1 cellular context compared by ENCODE assay signal in the genomic region with DNA sequence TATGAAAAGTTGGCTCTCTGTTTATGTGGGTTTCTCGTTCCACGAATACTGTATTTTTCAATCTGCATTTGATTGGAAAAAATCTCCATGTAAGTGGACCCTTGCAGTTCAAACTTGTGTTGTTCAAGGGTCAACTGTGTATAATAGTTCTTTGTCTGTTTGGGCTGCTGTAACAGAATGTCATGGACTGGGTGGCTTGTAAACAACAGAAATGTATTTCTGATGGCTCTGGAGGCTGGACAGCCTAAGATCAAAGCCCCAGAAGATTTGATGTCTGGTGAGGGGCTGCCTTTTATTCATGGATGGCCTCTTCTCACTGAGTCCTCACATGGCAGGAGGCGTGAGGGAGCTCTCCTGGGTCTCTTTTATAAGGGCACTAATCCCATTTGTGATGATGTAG.
A peak's percentile ranks its signal among the peaks of the same experiment; 100 is the strongest.
TF ChIP-seq lines count a peak whose summit lies in the region.

No MANE protein-coding gene starts in this region.

TF ChIP-seq in HepG2, 621 proteins besides CTCF, POLR2A, EP300 and RAD21 (continued from another document and continues in another):
- TF ChIP-seq, protein P1, sequence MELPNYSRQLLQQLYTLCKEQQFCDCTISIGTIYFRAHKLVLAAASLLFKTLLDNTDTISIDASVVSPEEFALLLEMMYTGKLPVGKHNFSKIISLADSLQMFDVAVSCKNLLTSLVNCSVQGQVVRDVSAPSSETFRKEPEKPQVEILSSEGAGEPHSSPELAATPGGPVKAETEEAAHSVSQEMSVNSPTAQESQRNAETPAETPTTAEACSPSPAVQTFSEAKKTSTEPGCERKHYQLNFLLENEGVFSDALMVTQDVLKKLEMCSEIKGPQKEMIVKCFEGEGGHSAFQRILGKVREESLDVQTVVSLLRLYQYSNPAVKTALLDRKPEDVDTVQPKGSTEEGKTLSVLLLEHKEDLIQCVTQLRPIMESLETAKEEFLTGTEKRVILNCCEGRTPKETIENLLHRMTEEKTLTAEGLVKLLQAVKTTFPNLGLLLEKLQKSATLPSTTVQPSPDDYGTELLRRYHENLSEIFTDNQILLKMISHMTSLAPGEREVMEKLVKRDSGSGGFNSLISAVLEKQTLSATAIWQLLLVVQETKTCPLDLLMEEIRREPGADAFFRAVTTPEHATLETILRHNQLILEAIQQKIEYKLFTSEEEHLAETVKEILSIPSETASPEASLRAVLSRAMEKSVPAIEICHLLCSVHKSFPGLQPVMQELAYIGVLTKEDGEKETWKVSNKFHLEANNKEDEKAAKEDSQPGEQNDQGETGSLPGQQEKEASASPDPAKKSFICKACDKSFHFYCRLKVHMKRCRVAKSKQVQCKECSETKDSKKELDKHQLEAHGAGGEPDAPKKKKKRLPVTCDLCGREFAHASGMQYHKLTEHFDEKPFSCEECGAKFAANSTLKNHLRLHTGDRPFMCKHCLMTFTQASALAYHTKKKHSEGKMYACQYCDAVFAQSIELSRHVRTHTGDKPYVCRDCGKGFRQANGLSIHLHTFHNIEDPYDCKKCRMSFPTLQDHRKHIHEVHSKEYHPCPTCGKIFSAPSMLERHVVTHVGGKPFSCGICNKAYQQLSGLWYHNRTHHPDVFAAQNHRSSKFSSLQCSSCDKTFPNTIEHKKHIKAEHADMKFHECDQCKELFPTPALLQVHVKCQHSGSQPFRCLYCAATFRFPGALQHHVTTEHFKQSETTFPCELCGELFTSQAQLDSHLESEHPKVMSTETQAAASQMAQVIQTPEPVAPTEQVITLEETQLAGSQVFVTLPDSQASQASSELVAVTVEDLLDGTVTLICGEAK (IDR thresholded peaks at IDR 0.05), result no peak
- TF ChIP-seq, protein P1 (CRISPR knock-in tag; IDR thresholded peaks at IDR 0.05), result no peak
- TF ChIP-seq TBL1XR1 (IDR thresholded peaks at IDR 0.05; ENCODE audit: borderline replicate concordance, low read length, partially characterized antibody), result peak; percentile 23
- TF ChIP-seq, protein P2, sequence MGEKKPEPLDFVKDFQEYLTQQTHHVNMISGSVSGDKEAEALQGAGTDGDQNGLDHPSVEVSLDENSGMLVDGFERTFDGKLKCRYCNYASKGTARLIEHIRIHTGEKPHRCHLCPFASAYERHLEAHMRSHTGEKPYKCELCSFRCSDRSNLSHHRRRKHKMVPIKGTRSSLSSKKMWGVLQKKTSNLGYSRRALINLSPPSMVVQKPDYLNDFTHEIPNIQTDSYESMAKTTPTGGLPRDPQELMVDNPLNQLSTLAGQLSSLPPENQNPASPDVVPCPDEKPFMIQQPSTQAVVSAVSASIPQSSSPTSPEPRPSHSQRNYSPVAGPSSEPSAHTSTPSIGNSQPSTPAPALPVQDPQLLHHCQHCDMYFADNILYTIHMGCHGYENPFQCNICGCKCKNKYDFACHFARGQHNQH (CRISPR knock-in tag; IDR thresholded peaks at IDR 0.05), result 0 out of 2 replicates have a peak, but pooled peaks have one; percentile 23
- TF ChIP-seq AGO2 (optimal IDR thresholded peaks at IDR 0.05; ENCODE audit: low read depth, low read length), result no peak
- TF ChIP-seq, protein P3, sequence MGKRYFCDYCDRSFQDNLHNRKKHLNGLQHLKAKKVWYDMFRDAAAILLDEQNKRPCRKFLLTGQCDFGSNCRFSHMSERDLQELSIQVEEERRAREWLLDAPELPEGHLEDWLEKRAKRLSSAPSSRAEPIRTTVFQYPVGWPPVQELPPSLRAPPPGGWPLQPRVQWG (CRISPR knock-in tag; IDR thresholded peaks at IDR 0.05; ENCODE audit: borderline replicate concordance, low read depth), result no peak
- TF ChIP-seq ZNF124 (CRISPR knock-in tag; IDR thresholded peaks at IDR 0.05), result no peak
- TF ChIP-seq, protein P4, sequence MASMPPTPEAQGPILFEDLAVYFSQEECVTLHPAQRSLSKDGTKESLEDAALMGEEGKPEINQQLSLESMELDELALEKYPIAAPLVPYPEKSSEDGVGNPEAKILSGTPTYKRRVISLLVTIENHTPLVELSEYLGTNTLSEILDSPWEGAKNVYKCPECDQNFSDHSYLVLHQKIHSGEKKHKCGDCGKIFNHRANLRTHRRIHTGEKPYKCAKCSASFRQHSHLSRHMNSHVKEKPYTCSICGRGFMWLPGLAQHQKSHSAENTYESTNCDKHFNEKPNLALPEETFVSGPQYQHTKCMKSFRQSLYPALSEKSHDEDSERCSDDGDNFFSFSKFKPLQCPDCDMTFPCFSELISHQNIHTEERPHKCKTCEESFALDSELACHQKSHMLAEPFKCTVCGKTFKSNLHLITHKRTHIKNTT (CRISPR knock-in tag; IDR thresholded peaks at IDR 0.05), result no peak
- TF ChIP-seq CCAR2 (optimal IDR thresholded peaks at IDR 0.05; ENCODE audit: low read depth, low read length), result no peak
- TF ChIP-seq SIN3B (IDR thresholded peaks at IDR 0.05; ENCODE audit: low read length), result no peak
- no peak for TF ChIP-seq MED13 (CRISPR knock-in tag; IDR thresholded peaks at IDR 0.05)
- no peak for TF ChIP-seq NFYC (CRISPR knock-in tag; IDR thresholded peaks at IDR 0.05)
- peak; percentile 74 for TF ChIP-seq HNF4A (CRISPR knock-in tag; IDR thresholded peaks at IDR 0.05)
- TF ChIP-seq SIX1 (CRISPR knock-in tag; IDR thresholded peaks at IDR 0.05; ENCODE audit: borderline replicate concordance), result no peak
- no peak for TF ChIP-seq ZBTB1 (CRISPR knock-in tag; IDR thresholded peaks at IDR 0.05; ENCODE audit: borderline replicate concordance)
- no peak for TF ChIP-seq ZNF550 (CRISPR knock-in tag; IDR thresholded peaks at IDR 0.05; ENCODE audit: borderline replicate concordance)
- TF ChIP-seq, protein P5, sequence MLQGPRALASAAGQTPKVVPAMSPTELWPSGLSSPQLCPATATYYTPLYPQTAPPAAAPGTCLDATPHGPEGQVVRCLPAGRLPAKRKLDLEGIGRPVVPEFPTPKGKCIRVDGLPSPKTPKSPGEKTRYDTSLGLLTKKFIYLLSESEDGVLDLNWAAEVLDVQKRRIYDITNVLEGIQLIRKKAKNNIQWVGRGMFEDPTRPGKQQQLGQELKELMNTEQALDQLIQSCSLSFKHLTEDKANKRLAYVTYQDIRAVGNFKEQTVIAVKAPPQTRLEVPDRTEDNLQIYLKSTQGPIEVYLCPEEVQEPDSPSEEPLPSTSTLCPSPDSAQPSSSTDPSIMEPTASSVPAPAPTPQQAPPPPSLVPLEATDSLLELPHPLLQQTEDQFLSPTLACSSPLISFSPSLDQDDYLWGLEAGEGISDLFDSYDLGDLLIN (CRISPR knock-in tag; IDR thresholded peaks at IDR 0.05; ENCODE audit: borderline replicate concordance), result no peak
- TF ChIP-seq IKZF1 (IDR thresholded peaks at IDR 0.05), result no peak
- no peak for TF ChIP-seq POLR2AphosphoS2 (IDR thresholded peaks at IDR 0.05; ENCODE audit: low read depth, low read length)
- no peak for TF ChIP-seq ZNF501 (CRISPR knock-in tag; IDR thresholded peaks at IDR 0.05)
- TF ChIP-seq, protein P6, sequence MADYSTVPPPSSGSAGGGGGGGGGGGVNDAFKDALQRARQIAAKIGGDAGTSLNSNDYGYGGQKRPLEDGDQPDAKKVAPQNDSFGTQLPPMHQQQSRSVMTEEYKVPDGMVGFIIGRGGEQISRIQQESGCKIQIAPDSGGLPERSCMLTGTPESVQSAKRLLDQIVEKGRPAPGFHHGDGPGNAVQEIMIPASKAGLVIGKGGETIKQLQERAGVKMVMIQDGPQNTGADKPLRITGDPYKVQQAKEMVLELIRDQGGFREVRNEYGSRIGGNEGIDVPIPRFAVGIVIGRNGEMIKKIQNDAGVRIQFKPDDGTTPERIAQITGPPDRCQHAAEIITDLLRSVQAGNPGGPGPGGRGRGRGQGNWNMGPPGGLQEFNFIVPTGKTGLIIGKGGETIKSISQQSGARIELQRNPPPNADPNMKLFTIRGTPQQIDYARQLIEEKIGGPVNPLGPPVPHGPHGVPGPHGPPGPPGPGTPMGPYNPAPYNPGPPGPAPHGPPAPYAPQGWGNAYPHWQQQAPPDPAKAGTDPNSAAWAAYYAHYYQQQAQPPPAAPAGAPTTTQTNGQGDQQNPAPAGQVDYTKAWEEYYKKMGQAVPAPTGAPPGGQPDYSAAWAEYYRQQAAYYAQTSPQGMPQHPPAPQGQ (CRISPR knock-in tag; IDR thresholded peaks at IDR 0.05; ENCODE audit: borderline replicate concordance), result no peak
- TF ChIP-seq WIZ (CRISPR knock-in tag; IDR thresholded peaks at IDR 0.05), result no peak
- TF ChIP-seq RELA (CRISPR knock-in tag; IDR thresholded peaks at IDR 0.05), result no peak
- no peak for TF ChIP-seq HNRNPLL (IDR thresholded peaks at IDR 0.05; ENCODE audit: low read depth, low read length, poor library complexity, severe bottlenecking)
- no peak for TF ChIP-seq ZNF253 (CRISPR knock-in tag; IDR thresholded peaks at IDR 0.05; ENCODE audit: borderline replicate concordance)
- no peak for TF ChIP-seq ZMYM3 (CRISPR knock-in tag; IDR thresholded peaks at IDR 0.05)
- TF ChIP-seq ZNF776 (CRISPR knock-in tag; IDR thresholded peaks at IDR 0.05), result no peak
- TF ChIP-seq EED (CRISPR knock-in tag; IDR thresholded peaks at IDR 0.05), result no peak
- peak; percentile 84 for TF ChIP-seq TCF7 (IDR thresholded peaks at IDR 0.05; ENCODE audit: low read depth)
- no peak for TF ChIP-seq ZNF224 (CRISPR knock-in tag; IDR thresholded peaks at IDR 0.05)
- TF ChIP-seq, protein P7, sequence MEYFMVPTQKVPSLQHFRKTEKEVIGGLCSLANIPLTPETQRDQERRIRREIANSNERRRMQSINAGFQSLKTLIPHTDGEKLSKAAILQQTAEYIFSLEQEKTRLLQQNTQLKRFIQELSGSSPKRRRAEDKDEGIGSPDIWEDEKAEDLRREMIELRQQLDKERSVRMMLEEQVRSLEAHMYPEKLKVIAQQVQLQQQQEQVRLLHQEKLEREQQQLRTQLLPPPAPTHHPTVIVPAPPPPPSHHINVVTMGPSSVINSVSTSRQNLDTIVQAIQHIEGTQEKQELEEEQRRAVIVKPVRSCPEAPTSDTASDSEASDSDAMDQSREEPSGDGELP (IDR thresholded peaks at IDR 0.05; ENCODE audit: borderline replicate concordance, low read depth), result no peak
- TF ChIP-seq GTF2F1 (IDR thresholded peaks at IDR 0.05; ENCODE audit: low read length), result no peak
- no peak for TF ChIP-seq U2AF1 (optimal IDR thresholded peaks at IDR 0.05; ENCODE audit: low read depth, low read length)
- no peak for TF ChIP-seq ZNF101 (CRISPR knock-in tag; IDR thresholded peaks at IDR 0.05; ENCODE audit: borderline replicate concordance, low read depth)
- no peak for TF ChIP-seq ZNF337 (CRISPR knock-in tag; IDR thresholded peaks at IDR 0.05; ENCODE audit: borderline replicate concordance, low read depth)
- TF ChIP-seq KDM5A (IDR thresholded peaks at IDR 0.05; ENCODE audit: borderline replicate concordance, low read length), result no peak
- TF ChIP-seq SALL1 (CRISPR knock-in tag; IDR thresholded peaks at IDR 0.05), result peak; percentile 76
- no peak for TF ChIP-seq RBM22 (optimal IDR thresholded peaks at IDR 0.05; ENCODE audit: low read length)
- TF ChIP-seq, protein P8, sequence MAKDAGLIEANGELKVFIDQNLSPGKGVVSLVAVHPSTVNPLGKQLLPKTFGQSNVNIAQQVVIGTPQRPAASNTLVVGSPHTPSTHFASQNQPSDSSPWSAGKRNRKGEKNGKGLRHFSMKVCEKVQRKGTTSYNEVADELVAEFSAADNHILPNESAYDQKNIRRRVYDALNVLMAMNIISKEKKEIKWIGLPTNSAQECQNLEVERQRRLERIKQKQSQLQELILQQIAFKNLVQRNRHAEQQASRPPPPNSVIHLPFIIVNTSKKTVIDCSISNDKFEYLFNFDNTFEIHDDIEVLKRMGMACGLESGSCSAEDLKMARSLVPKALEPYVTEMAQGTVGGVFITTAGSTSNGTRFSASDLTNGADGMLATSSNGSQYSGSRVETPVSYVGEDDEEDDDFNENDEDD (CRISPR knock-in tag; IDR thresholded peaks at IDR 0.05; ENCODE audit: borderline replicate concordance), result no peak
- no peak for TF ChIP-seq SRSF9 (IDR thresholded peaks at IDR 0.05; ENCODE audit: borderline replicate concordance, insufficient read depth, low read depth, low read length, poor library complexity, severe bottlenecking)
- TF ChIP-seq, protein P9, sequence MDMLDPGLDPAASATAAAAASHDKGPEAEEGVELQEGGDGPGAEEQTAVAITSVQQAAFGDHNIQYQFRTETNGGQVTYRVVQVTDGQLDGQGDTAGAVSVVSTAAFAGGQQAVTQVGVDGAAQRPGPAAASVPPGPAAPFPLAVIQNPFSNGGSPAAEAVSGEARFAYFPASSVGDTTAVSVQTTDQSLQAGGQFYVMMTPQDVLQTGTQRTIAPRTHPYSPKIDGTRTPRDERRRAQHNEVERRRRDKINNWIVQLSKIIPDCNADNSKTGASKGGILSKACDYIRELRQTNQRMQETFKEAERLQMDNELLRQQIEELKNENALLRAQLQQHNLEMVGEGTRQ (IDR thresholded peaks at IDR 0.05; ENCODE audit: low read depth, low read length), result no peak
- TF ChIP-seq, protein P9 (CRISPR knock-in tag; IDR thresholded peaks at IDR 0.05; ENCODE audit: borderline replicate concordance), result no peak
- no peak for TF ChIP-seq XRCC5 (optimal IDR thresholded peaks at IDR 0.05; ENCODE audit: low read length)
